16 cellular contexts compared by ENCODE assay signal in the genomic region with DNA sequence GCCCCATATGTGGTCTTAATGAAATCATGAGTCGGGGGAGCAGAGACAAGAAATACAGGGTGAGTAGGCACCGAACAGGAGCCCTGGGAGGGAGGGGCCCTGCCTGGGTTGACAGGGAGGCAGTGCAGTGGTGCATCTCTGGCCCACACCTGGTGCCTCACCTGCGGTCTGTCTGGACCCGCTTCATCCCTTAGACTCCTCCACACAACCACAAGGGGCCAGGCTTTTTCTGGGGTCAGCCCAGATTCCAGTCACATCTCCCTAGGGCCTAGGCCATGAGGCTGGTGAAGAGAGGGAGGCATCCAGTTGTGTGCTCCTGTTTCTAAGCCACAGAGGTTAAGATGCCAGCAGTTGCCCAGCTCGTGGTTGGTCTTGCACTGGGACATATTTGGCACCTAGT.
DNase-seq lines count a peak whose midpoint lies in the region; ATAC-seq and TF ChIP-seq lines count a peak whose summit lies in the region.
"Had no signal": no experiment of that assay in that cellular context is flagged by ENCODE, and none has a peak within 500 bp of the region (broad histone marks: within the 10 kb centered on the region; RNA-seq: fewer than 3 reads in every experiment).

No MANE protein-coding gene starts in this region.

- no peak overlapping the region for H3K27ac Mint-ChIP-seq in WTC11
- no peak overlapping the region for H3K27ac Mint-ChIP-seq in activated naive CD4-positive, alpha-beta T cell treated with anti-CD3 and anti-CD28 coated beads, Interleukin-2, amount 50 U/mL, for 72 hours
- H3K27ac Mint-ChIP-seq: B cell; CD8-positive, alpha-beta memory T cell; HFFc6 had no signal

- ATAC-seq in left ventricle myocardium superior (no peak), WTC11 (peak; percentile 28; the same call in 1 of the 2 replicates), HG02885 (IDR thresholded peaks at IDR 0.05; ENCODE audit: poor library complexity, unreplicated experiment) (no peak)
- ATAC-seq in activated naive CD4-positive, alpha-beta T cell treated with anti-CD3 and anti-CD28 coated beads, Interleukin-2, amount 50 U/mL, for 72 hours: no peak
- ATAC-seq: GM12878, HCT116 had no signal

- no peaks in the 10 kb centered on the region for H3K27me3 Mint-ChIP-seq in WTC11 (ENCODE audit: low read depth)
- H3K27me3 Mint-ChIP-seq: B cell had no signal

- H3K4me3 Mint-ChIP-seq in WTC11: no peak overlapping the region
- H3K4me3 Mint-ChIP-seq: B cell; CD8-positive, alpha-beta memory T cell; HFFc6 had no signal

- H3K27me3 ChIP-seq in left ventricle myocardium inferior (ENCODE audit: low read depth): no peaks in the 10 kb centered on the region
- H3K27me3 ChIP-seq: BLaER1 treated with 17β-estradiol and CSF1 and Interleukin-3, amounts not matched to agents 10 nM and 100 nM had no signal

- no peak for DNase-seq in left ventricle myocardium inferior
- no peak for DNase-seq in left ventricle myocardium superior
- no peak for DNase-seq in WTC11 (ENCODE audit: low spot score)
- peak; percentile 70 for DNase-seq in posterior vena cava (ENCODE audit: low spot score)
- no peak for DNase-seq in activated naive CD4-positive, alpha-beta T cell treated with anti-CD3 and anti-CD28 coated beads, Interleukin-2, amount 50 U/mL, for 72 hours (ENCODE audit: low spot score in 2 of 2)
- DNase-seq: CD8-positive, alpha-beta memory T cell; COR-L47; DMS 273 treated with DMSO at 0.1 percent for 48 hours; DMS53; DND-41 had no signal

- no peaks in the 10 kb centered on the region; the same call in 1 of the 2 replicates for H3K9me3 Mint-ChIP-seq in WTC11
- H3K9me3 Mint-ChIP-seq in activated naive CD4-positive, alpha-beta T cell treated with anti-CD3 and anti-CD28 coated beads, Interleukin-2, amount 50 U/mL, for 72 hours: no peaks in the 10 kb centered on the region
- H3K9me3 Mint-ChIP-seq: CD8-positive, alpha-beta memory T cell; HFFc6 had no signal

- no peaks in the 10 kb centered on the region for H3K36me3 Mint-ChIP-seq in WTC11
- H3K36me3 Mint-ChIP-seq in activated naive CD4-positive, alpha-beta T cell treated with anti-CD3 and anti-CD28 coated beads, Interleukin-2, amount 50 U/mL, for 72 hours: no peaks in the 10 kb centered on the region
- H3K36me3 Mint-ChIP-seq: CD8-positive, alpha-beta memory T cell had no signal

- TF ChIP-seq CTCF in left ventricle myocardium inferior (IDR thresholded peaks at IDR 0.05; ENCODE audit: borderline replicate concordance): no peak
- no peak for TF ChIP-seq CTCF in WTC11 (IDR thresholded peaks at IDR 0.05)

- H3K4me3 ChIP-seq in left ventricle myocardium inferior: no peak overlapping the region
- H3K4me3 ChIP-seq: BLaER1 treated with 17β-estradiol and CSF1 and Interleukin-3, amounts not matched to agents 10 nM and 100 nM; GM12878 had no signal

- peaks cover 11% of the 10 kb centered on the region for H3K36me3 ChIP-seq in left ventricle myocardium inferior
- H3K36me3 ChIP-seq: BLaER1 treated with 17β-estradiol and CSF1 and Interleukin-3, amounts not matched to agents 10 nM and 100 nM had no signal

- POLR2A ChIA-PET in WTC11 (lab: Charles Lee): no interaction called here

- intact Hi-C loops in left ventricle myocardium inferior (cut with micrococcal nuclease): no loop called here
- intact Hi-C loops in left ventricle myocardium superior (cut with micrococcal nuclease): no loop called here
- intact Hi-C loops in posterior vena cava (cut with DNase I): no loop called here

- H3K4me1 Mint-ChIP-seq in WTC11: peaks cover 3% of the 10 kb centered on the region; the same call in 1 of the 2 replicates
- H3K4me1 Mint-ChIP-seq: B cell; CD8-positive, alpha-beta memory T cell had no signal

- no peaks in the 10 kb centered on the region for H3K9me3 ChIP-seq in left ventricle myocardium inferior (replicated peaks)
- H3K9me3 ChIP-seq: BLaER1 treated with 17β-estradiol and CSF1 and Interleukin-3, amounts not matched to agents 10 nM and 100 nM had no signal

- peaks cover 57% of the 10 kb centered on the region for H3K4me1 ChIP-seq in left ventricle myocardium inferior

- peak overlapping the region; percentile 66 for H3K27ac ChIP-seq in left ventricle myocardium inferior (replicated peaks)
- H3K27ac ChIP-seq: BLaER1 treated with 17β-estradiol and CSF1 and Interleukin-3, amounts not matched to agents 10 nM and 100 nM had no signal

- CTCF ChIA-PET in WTC11 (lab: Charles Lee): interaction anchor here (1.0 kb wide), 1 partner anchor 131 kb away, joined by 3 read pairs; no protein-coding TSS in a partner anchor

TF ChIP-seq in WTC11, 78 proteins besides CTCF, POLR2A, EP300 and RAD21 (continues in another document):
- no peak for TF ChIP-seq PREB (CRISPR knock-in tag; IDR thresholded peaks at IDR 0.05; ENCODE audit: borderline replicate concordance)
- TF ChIP-seq ETV6 (CRISPR knock-in tag; IDR thresholded peaks at IDR 0.05): no peak
- no peak for TF ChIP-seq ERG (CRISPR knock-in tag; IDR thresholded peaks at IDR 0.05)
- TF ChIP-seq, protein P1, sequence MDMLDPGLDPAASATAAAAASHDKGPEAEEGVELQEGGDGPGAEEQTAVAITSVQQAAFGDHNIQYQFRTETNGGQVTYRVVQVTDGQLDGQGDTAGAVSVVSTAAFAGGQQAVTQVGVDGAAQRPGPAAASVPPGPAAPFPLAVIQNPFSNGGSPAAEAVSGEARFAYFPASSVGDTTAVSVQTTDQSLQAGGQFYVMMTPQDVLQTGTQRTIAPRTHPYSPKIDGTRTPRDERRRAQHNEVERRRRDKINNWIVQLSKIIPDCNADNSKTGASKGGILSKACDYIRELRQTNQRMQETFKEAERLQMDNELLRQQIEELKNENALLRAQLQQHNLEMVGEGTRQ (CRISPR knock-in tag; IDR thresholded peaks at IDR 0.05): no peak
- no peak for TF ChIP-seq TEAD4 (CRISPR knock-in tag; IDR thresholded peaks at IDR 0.05)
- TF ChIP-seq MYBL2 (CRISPR knock-in tag; IDR thresholded peaks at IDR 0.05): no peak
- no peak for TF ChIP-seq RORB (CRISPR knock-in tag; IDR thresholded peaks at IDR 0.05)
- no peak for TF ChIP-seq ATF2 (CRISPR knock-in tag; IDR thresholded peaks at IDR 0.05; ENCODE audit: borderline replicate concordance, low read depth)
- no peak for TF ChIP-seq GTF2I (CRISPR knock-in tag; conservative IDR thresholded peaks at IDR 0.05)
- TF ChIP-seq, protein P2, sequence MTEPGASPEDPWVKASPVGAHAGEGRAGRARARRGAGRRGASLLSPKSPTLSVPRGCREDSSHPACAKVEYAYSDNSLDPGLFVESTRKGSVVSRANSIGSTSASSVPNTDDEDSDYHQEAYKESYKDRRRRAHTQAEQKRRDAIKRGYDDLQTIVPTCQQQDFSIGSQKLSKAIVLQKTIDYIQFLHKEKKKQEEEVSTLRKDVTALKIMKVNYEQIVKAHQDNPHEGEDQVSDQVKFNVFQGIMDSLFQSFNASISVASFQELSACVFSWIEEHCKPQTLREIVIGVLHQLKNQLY (CRISPR knock-in tag; IDR thresholded peaks at IDR 0.05): no peak
- TF ChIP-seq SMAD3 (CRISPR knock-in tag; IDR thresholded peaks at IDR 0.05; ENCODE audit: borderline replicate concordance): no peak
